In the genomic region with DNA sequence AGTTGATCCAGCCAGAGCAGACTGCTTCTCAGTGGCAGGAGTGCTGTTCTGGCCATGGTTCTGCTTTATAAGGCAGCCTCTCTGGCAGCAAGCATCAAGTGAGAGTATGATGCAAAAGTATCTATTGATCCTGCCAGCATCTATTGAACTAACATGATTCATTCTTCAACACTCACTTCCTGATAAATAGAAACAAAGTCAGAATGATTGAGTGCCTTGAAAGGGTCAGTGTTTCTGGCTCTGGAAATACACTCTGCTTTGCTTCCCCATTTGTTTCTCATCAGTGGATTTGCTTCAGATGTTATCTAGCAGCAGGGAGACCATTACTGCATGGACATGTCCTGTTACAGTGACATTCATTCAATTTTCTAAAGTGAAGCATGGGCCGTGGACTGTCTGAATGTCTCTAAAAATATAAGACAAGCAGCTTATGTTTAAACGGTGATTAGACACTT, we compare ENCODE assay signal across 29 cellular contexts.
"Had no signal": no experiment of that assay in that cellular context is flagged by ENCODE, and none has a peak within 500 bp of the region (broad histone marks: within the 10 kb centered on the region; RNA-seq: fewer than 3 reads in every experiment).

No MANE protein-coding gene starts in this region.

- H3K27me3 ChIP-seq: breast epithelium, neutrophil, vagina had no signal

- H3K36me3 ChIP-seq: breast epithelium, left ventricle myocardium inferior, neutrophil, thoracic aorta, vagina had no signal

- H3K9me3 Mint-ChIP-seq: activated CD4-positive, alpha-beta memory T cell treated with anti-CD3 and anti-CD28 coated beads, Interleukin-2, amount 10 ng/mL, durations not matched to agents 7 days and 5 days; activated CD4-positive, alpha-beta T cell treated with anti-CD3 and anti-CD28 coated beads, Interleukin-2, amount 10 ng/mL, durations not matched to agents 7 days and 5 days; activated T-cell treated with anti-CD3 and anti-CD28 coated beads, Interleukin-2, amount 50 U/mL, for 4 hours; central memory CD8-positive, alpha-beta T cell; dendritic cell treated with granulocyte-macrophage colony-stimulating factor and Interleukin-4, amounts not matched to agents 40 ng/mL and 50 ng/mL, for 4 days; endodermal cell; nephron progenitor cell; stimulated activated naive CD8-positive, alpha-beta T cell treated with anti-CD3 and anti-CD28 coated beads, Interleukin-15, Interleukin-2, amounts not matched to agents 100 ng/mL and 50 ng/mL, for 24 hours; T-helper 1 cell treated with Interleukin-12 subunit alpha and Interleukin-12 subunit beta and Interleukin-4 antibody, amounts not matched to agents 30 μg/mL and 1 μg/mL, for 36 hours; type B pancreatic cell had no signal

- H3K36me3 Mint-ChIP-seq: type B pancreatic cell had no signal

- DNase-seq: activated CD4-positive, alpha-beta memory T cell treated with anti-CD3 and anti-CD28 coated beads, Interleukin-2, amount 10 ng/mL, durations not matched to agents 7 days and 5 days; activated CD4-positive, alpha-beta T cell treated with anti-CD3 and anti-CD28 coated beads for 1 hour; activated CD4-positive, alpha-beta T cell treated with anti-CD3 and anti-CD28 coated beads, Interleukin-2, amount 10 ng/mL, durations not matched to agents 7 days and 5 days; activated gamma-delta T cell treated with Interleukin-2 at 50 U/mL for 16 hours; activated naive CD4-positive, alpha-beta T cell treated with anti-CD3 and anti-CD28 coated beads, Interleukin-2, amount 50 U/mL, for 16 hours; activated T-cell treated with anti-CD3 and anti-CD28 coated beads, Interleukin-2, amount 50 U/mL, for 4 hours; amygdala; endodermal cell; foreskin keratinocyte; kidney glomerular epithelial cell; left ventricle myocardium inferior; mucosa of descending colon; nephron progenitor cell; stimulated activated CD4-positive, alpha-beta T cell treated with anti-CD3 and anti-CD28 coated beads, Interleukin-12 subunit alpha, Interleukin-12 subunit beta, amount 100 ng/mL, for 4 hours; stimulated activated CD4-positive, alpha-beta T cell treated with anti-CD3 and anti-CD28 coated beads, Interleukin-4, amount 100 ng/mL, for 1 hour; T-helper 9 cell had no signal

- ATAC-seq: activated T-cell treated with anti-CD3 and anti-CD28 coated beads, Interleukin-2, amount 50 U/mL, for 4 hours; activated T-helper 17 cell treated with anti-CD3 and anti-CD28 coated beads, Interleukin-2, amount 50 U/mL, for 72 hours; mucosa of descending colon; sciatic nerve had no signal

- H3K4me3 Mint-ChIP-seq: activated CD4-positive, alpha-beta memory T cell treated with anti-CD3 and anti-CD28 coated beads, Interleukin-2, amount 10 ng/mL, durations not matched to agents 7 days and 5 days; activated CD4-positive, alpha-beta T cell treated with anti-CD3 and anti-CD28 coated beads, Interleukin-2, amount 10 ng/mL, durations not matched to agents 7 days and 5 days; activated T-cell treated with anti-CD3 and anti-CD28 coated beads, Interleukin-2, amount 50 U/mL, for 4 hours; activated T-helper 17 cell treated with anti-CD3 and anti-CD28 coated beads, Interleukin-2, amount 50 U/mL, for 72 hours; central memory CD8-positive, alpha-beta T cell; dendritic cell treated with granulocyte-macrophage colony-stimulating factor and Interleukin-4, amounts not matched to agents 40 ng/mL and 50 ng/mL, for 4 days; endodermal cell; nephron progenitor cell; stimulated activated naive CD8-positive, alpha-beta T cell treated with anti-CD3 and anti-CD28 coated beads, Interleukin-15, Interleukin-2, amounts not matched to agents 100 ng/mL and 50 ng/mL, for 24 hours; T-helper 1 cell treated with Interleukin-12 subunit alpha and Interleukin-12 subunit beta and Interleukin-4 antibody, amounts not matched to agents 30 μg/mL and 1 μg/mL, for 36 hours; type B pancreatic cell had no signal

- H3K4me1 ChIP-seq: breast epithelium, foreskin keratinocyte, vagina had no signal

- H3K27ac ChIP-seq: breast epithelium, foreskin keratinocyte, left ventricle myocardium inferior, neutrophil, skin epidermis, thoracic aorta, vagina had no signal

- H3K4me1 Mint-ChIP-seq: activated CD4-positive, alpha-beta memory T cell treated with anti-CD3 and anti-CD28 coated beads, Interleukin-2, amount 10 ng/mL, durations not matched to agents 7 days and 5 days; activated CD4-positive, alpha-beta T cell treated with anti-CD3 and anti-CD28 coated beads, Interleukin-2, amount 10 ng/mL, durations not matched to agents 7 days and 5 days; activated T-helper 17 cell treated with anti-CD3 and anti-CD28 coated beads, Interleukin-2, amount 50 U/mL, for 72 hours; central memory CD8-positive, alpha-beta T cell had no signal

- H3K27me3 Mint-ChIP-seq: dendritic cell treated with granulocyte-macrophage colony-stimulating factor and Interleukin-4, amounts not matched to agents 40 ng/mL and 50 ng/mL, for 4 days; type B pancreatic cell had no signal

- H3K4me3 ChIP-seq: breast epithelium, left ventricle myocardium inferior, lung, mucosa of descending colon, skin epidermis, thoracic aorta, vagina had no signal

- H3K27ac Mint-ChIP-seq: activated CD4-positive, alpha-beta memory T cell treated with anti-CD3 and anti-CD28 coated beads, Interleukin-2, amount 10 ng/mL, durations not matched to agents 7 days and 5 days; activated CD4-positive, alpha-beta T cell treated with anti-CD3 and anti-CD28 coated beads, Interleukin-2, amount 10 ng/mL, durations not matched to agents 7 days and 5 days; activated T-helper 17 cell treated with anti-CD3 and anti-CD28 coated beads, Interleukin-2, amount 50 U/mL, for 72 hours; dendritic cell treated with granulocyte-macrophage colony-stimulating factor and Interleukin-4, amounts not matched to agents 40 ng/mL and 50 ng/mL, for 4 days; endodermal cell; stimulated activated naive CD8-positive, alpha-beta T cell treated with anti-CD3 and anti-CD28 coated beads, Interleukin-15, Interleukin-2, amounts not matched to agents 100 ng/mL and 50 ng/mL, for 24 hours; T-helper 1 cell treated with Interleukin-12 subunit alpha and Interleukin-12 subunit beta and Interleukin-4 antibody, amounts not matched to agents 30 μg/mL and 1 μg/mL, for 36 hours; type B pancreatic cell had no signal

- H3K9me3 ChIP-seq: breast epithelium, left ventricle myocardium inferior, mucosa of descending colon, neutrophil, thoracic aorta, vagina had no signal
